In the genomic region with DNA sequence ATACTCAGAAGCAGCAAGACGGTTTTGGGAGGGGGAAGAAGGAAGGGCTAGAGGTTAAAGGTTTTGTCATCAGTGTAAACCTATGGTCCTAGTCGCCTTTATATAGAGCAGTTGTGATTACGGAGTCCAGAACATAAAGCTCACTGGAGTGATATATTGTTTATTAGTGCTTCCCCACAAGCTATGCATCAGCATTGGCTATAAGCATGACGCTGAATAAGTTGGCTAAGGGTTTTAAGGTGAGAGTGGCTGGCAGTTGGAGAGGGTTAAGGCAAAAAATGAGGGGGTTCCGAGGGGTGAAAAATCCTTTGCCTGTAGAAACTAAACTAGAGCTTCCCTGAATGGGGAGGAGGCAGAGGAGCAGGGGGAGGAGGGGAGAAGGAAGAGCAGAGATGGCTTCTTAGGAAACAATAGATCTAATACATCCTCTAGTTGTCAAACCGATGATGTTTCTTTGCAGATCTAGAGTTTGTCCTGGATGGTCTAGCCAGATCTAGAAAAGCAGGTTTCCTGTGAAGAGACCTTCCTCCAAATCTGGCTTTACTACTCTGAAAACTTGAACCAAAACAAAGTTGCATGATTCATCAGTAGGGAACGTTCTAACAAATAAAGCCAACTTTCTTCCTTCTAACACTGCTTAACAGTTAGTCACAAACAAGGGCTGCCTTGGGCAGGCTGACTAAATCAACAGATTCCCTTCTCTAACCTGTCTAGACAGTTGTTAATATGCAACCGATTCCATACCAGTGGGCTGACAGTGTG, we compare ENCODE assay signal across 2 cellular contexts.
TF ChIP-seq lines count a peak whose summit lies in the region.

No MANE protein-coding gene starts in this region.

TF ChIP-seq in SK-N-SH treated with all-trans-retinoic acid at 6 μM for 48 hours, 23 proteins besides CTCF, POLR2A, EP300 and RAD21:
- no peak for TF ChIP-seq ZNF8 (CRISPR knock-in tag; IDR thresholded peaks at IDR 0.05)
- TF ChIP-seq PPARA (CRISPR knock-in tag; IDR thresholded peaks at IDR 0.05; ENCODE audit: borderline replicate concordance): no peak
- no peak for TF ChIP-seq TCF4 (CRISPR knock-in tag; IDR thresholded peaks at IDR 0.05; ENCODE audit: borderline replicate concordance)
- no peak for TF ChIP-seq RARB (CRISPR knock-in tag; IDR thresholded peaks at IDR 0.05)
- TF ChIP-seq, protein P1, sequence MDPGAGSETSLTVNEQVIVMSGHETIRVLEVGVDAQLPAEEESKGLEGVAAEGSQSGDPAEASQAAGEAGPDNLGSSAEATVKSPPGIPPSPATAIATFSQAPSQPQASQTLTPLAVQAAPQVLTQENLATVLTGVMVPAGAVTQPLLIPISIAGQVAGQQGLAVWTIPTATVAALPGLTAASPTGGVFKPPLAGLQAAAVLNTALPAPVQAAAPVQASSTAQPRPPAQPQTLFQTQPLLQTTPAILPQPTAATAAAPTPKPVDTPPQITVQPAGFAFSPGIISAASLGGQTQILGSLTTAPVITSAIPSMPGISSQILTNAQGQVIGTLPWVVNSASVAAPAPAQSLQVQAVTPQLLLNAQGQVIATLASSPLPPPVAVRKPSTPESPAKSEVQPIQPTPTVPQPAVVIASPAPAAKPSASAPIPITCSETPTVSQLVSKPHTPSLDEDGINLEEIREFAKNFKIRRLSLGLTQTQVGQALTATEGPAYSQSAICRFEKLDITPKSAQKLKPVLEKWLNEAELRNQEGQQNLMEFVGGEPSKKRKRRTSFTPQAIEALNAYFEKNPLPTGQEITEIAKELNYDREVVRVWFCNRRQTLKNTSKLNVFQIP (CRISPR knock-in tag; IDR thresholded peaks at IDR 0.05; ENCODE audit: borderline replicate concordance, low read depth): no peak
- no peak for TF ChIP-seq ESRRG (CRISPR knock-in tag; IDR thresholded peaks at IDR 0.05)
- no peak for TF ChIP-seq CSDC2 (CRISPR knock-in tag; IDR thresholded peaks at IDR 0.05)
- no peak for TF ChIP-seq ZNF70 (CRISPR knock-in tag; IDR thresholded peaks at IDR 0.05)
- TF ChIP-seq, protein P2, sequence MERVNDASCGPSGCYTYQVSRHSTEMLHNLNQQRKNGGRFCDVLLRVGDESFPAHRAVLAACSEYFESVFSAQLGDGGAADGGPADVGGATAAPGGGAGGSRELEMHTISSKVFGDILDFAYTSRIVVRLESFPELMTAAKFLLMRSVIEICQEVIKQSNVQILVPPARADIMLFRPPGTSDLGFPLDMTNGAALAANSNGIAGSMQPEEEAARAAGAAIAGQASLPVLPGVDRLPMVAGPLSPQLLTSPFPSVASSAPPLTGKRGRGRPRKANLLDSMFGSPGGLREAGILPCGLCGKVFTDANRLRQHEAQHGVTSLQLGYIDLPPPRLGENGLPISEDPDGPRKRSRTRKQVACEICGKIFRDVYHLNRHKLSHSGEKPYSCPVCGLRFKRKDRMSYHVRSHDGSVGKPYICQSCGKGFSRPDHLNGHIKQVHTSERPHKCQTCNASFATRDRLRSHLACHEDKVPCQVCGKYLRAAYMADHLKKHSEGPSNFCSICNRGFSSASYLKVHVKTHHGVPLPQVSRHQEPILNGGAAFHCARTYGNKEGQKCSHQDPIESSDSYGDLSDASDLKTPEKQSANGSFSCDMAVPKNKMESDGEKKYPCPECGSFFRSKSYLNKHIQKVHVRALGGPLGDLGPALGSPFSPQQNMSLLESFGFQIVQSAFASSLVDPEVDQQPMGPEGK (CRISPR knock-in tag; IDR thresholded peaks at IDR 0.05; ENCODE audit: borderline replicate concordance): no peak
- no peak for TF ChIP-seq ZNF565 (CRISPR knock-in tag; conservative IDR thresholded peaks at IDR 0.05; ENCODE audit: low read depth)
- TF ChIP-seq ZFP3 (CRISPR knock-in tag; IDR thresholded peaks at IDR 0.05): no peak
- TF ChIP-seq, protein P3, sequence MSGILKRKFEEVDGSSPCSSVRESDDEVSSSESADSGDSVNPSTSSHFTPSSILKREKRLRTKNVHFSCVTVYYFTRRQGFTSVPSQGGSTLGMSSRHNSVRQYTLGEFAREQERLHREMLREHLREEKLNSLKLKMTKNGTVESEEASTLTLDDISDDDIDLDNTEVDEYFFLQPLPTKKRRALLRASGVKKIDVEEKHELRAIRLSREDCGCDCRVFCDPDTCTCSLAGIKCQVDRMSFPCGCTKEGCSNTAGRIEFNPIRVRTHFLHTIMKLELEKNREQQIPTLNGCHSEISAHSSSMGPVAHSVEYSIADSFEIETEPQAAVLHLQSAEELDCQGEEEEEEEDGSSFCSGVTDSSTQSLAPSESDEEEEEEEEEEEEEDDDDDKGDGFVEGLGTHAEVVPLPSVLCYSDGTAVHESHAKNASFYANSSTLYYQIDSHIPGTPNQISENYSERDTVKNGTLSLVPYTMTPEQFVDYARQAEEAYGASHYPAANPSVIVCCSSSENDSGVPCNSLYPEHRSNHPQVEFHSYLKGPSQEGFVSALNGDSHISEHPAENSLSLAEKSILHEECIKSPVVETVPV (CRISPR knock-in tag; IDR thresholded peaks at IDR 0.05): no peak
- TF ChIP-seq ISL1 (CRISPR knock-in tag; IDR thresholded peaks at IDR 0.05): no peak
- TF ChIP-seq OSR1 (CRISPR knock-in tag; IDR thresholded peaks at IDR 0.05): no peak
- no peak for TF ChIP-seq BACH2 (CRISPR knock-in tag; IDR thresholded peaks at IDR 0.05; ENCODE audit: borderline replicate concordance)

TF ChIP-seq in H1, 55 proteins besides CTCF, POLR2A, EP300 and RAD21:
- TF ChIP-seq SUZ12 (IDR thresholded peaks at IDR 0.05; ENCODE audit: low read length): no peak
